In the genomic region with DNA sequence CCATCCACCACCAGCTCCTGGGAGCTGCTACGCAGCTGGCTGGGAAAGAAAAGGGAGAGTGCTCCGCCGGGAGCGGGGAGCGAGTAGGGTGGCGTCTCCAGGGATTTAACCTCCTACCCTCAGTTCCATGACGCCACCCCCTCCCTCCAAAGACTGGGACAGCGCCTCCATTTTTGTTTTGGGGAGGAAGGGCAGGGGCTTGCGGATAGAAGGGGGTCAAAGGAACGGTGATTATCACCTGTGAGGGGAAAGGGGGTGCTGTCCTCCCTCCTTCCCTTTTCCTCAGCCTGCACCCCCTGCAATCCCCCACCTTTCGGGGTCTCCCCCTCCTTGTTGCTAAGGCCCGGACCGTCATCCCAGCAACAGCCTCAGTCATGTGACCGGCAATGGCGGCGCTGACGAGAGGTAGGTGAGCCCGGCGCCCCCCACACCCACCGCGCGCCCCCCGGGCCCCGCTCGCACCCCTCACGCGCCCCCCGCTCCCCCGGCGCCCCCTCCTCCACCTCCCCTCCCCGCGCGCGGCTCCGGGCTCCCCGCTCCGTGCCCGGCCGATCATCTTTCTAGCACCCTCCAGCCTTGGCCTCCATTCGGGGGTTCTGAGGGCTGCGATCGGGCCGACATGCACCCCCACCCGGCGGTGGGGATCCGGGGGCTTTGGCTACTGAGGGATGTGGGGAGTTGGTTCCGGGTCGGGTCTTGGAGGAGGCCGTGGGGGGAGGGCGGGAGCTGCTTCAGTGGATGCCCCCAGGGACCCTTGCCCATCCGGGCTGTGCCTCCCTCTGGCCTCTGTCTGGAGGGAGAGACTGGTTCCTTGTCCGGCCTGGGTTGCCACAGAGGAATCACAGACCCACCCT, we compare ENCODE assay signal across 7 cellular contexts. TPM values are rescaled to one million over a fixed set of nuclear protein-coding genes. Genes with fewer than 3 reads are reported as not detected.
DNase-seq lines count a peak whose midpoint lies in the region; ATAC-seq and TF ChIP-seq lines count a peak whose summit lies in the region.

A gene with protein sequence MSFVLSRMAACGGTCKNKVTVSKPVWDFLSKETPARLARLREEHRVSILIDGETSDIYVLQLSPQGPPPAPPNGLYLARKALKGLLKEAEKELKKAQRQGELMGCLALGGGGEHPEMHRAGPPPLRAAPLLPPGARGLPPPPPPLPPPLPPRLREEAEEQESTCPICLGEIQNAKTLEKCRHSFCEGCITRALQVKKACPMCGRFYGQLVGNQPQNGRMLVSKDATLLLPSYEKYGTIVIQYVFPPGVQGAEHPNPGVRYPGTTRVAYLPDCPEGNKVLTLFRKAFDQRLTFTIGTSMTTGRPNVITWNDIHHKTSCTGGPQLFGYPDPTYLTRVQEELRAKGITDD (plus strand): TSS at position 371 of the 854 bp plus-strand sequence. CDS start 1,694 bp downstream, outside the sequence.

- H3K9me3 ChIP-seq in mesenchymal stem cell (ENCODE audit: control insufficient read depth, low read length) (no peaks in the 10 kb centered on the region), subcutaneous abdominal adipose tissue (ENCODE audit: control insufficient read depth in 5 of 5, low read length in 5 of 5) (no peaks in the 10 kb centered on the region)

- H3K4me3 ChIP-seq in WI38 (ENCODE audit: low read depth, low read length) (peak within 1 kb of the TSS; percentile 62), mesenchymal stem cell (ENCODE audit: insufficient read depth in 1 of 2, low read depth in 1 of 2, low read length in 2 of 2) (peak within 1 kb of the TSS; percentile 72 to 81), subcutaneous abdominal adipose tissue (ENCODE audit: low read depth in 1 of 5, low read length in 5 of 5) (peak within 1 kb of the TSS; percentile 54 to 72 (median 58))

- peak within 1 kb of the TSS; percentile 89 for H3K4me2 ChIP-seq in mesenchymal stem cell (ENCODE audit: low read length, poor library complexity, severe bottlenecking)

- peak within 1 kb of the TSS; percentile 79 to 83 for H3K18ac ChIP-seq in mesenchymal stem cell (ENCODE audit: low read depth in 1 of 2, low read length in 2 of 2)

- H2BK5ac ChIP-seq in mesenchymal stem cell (ENCODE audit: low read depth, low read length, poor library complexity, severe bottlenecking) = no peak within 1 kb of the TSS

- peak within 1 kb of the TSS; percentile 88 for H2BK15ac ChIP-seq in mesenchymal stem cell (ENCODE audit: low read depth, poor library complexity, severe bottlenecking)

- peak within 1 kb of the TSS; percentile 9 to 96 for H3K14ac ChIP-seq in mesenchymal stem cell (ENCODE audit: low read length in 2 of 2)

- peak within 1 kb of the TSS; percentile 84 to 89 for H3K27ac Mint-ChIP-seq in effector memory CD8-positive, alpha-beta T cell

- 3% methylated on average over 27 of the region's 52 CpGs for WGBS in mesenchymal stem cell

- H3K36me3 ChIP-seq in mesenchymal stem cell (ENCODE audit: control insufficient read depth in 1 of 2, insufficient read depth in 2 of 2, low read depth in 1 of 2, low read length in 2 of 2) = peaks cover 0 to 45% of the 10 kb centered on the region in 2 experiments
- peaks cover 0 to 32% (median 24%) of the 10 kb centered on the region in 5 donors for H3K36me3 ChIP-seq in subcutaneous abdominal adipose tissue (ENCODE audit: control insufficient read depth in 5 of 5, insufficient read depth in 5 of 5, low read length in 5 of 5)

- peak within 1 kb of the TSS; percentile 99 for H4K8ac ChIP-seq in mesenchymal stem cell (ENCODE audit: low read length)

- H2BK12ac ChIP-seq in mesenchymal stem cell (ENCODE audit: low read length in 2 of 2) = no peak within 1 kb of the TSS

- TF ChIP-seq CTCF in GM13976 (IDR thresholded peaks at IDR 0.05; ENCODE audit: borderline replicate concordance, control extremely low read depth, extremely low read depth, insufficient read depth, missing control alignments) (no peak), WI38 (IDR thresholded peaks at IDR 0.05; ENCODE audit: low read depth, low read length) (no peak)

- H3K27me3 ChIP-seq in mesenchymal stem cell (ENCODE audit: control insufficient read depth in 1 of 2, insufficient read depth in 1 of 2, low read length in 2 of 2) (peaks cover 0 to 32% of the 10 kb centered on the region in 2 experiments), subcutaneous abdominal adipose tissue (ENCODE audit: control insufficient read depth in 5 of 5, insufficient read depth in 4 of 5, low read length in 5 of 5) (peaks cover 12 to 46% (median 31%) of the 10 kb centered on the region in 5 donors)

- H3K4me1 Mint-ChIP-seq in effector memory CD8-positive, alpha-beta T cell (ENCODE audit: low read depth in 2 of 2) = peaks cover 21 to 28% of the 10 kb centered on the region in 2 donors

- DNase-seq in GM13976 (ENCODE audit: low spot score) (peak; percentile 78), HT1080 (ENCODE audit: low read depth) (no peak), mesenchymal stem cell (peak; percentile 36)
- peak in 1 of 3 experiments; percentile 21 for DNase-seq in effector memory CD8-positive, alpha-beta T cell

- peak; percentile 73 for ATAC-seq in effector memory CD8-positive, alpha-beta T cell (replicated peaks)
- no peak for ATAC-seq in HG03108 (IDR thresholded peaks at IDR 0.05; ENCODE audit: unreplicated experiment)

- peak within 1 kb of the TSS; percentile 90 to 96 for H3K4ac ChIP-seq in mesenchymal stem cell (ENCODE audit: low read depth in 1 of 2, low read length in 2 of 2)

- H4K91ac ChIP-seq in mesenchymal stem cell (ENCODE audit: low read length) = peak within 1 kb of the TSS; percentile 85

- peak within 1 kb of the TSS; percentile 52 for H2AK5ac ChIP-seq in mesenchymal stem cell (ENCODE audit: low read length, severe bottlenecking)

- H3K4me1 ChIP-seq in mesenchymal stem cell (ENCODE audit: control insufficient read depth, insufficient read depth, low read depth, low read length) (peaks cover 12% of the 10 kb centered on the region), subcutaneous abdominal adipose tissue (ENCODE audit: control insufficient read depth in 5 of 5, insufficient read depth in 5 of 5, low read length in 5 of 5) (peaks cover 2 to 23% (median 15%) of the 10 kb centered on the region in 5 donors)

- H3K27ac ChIP-seq in mesenchymal stem cell (ENCODE audit: low read length, poor library complexity, severe bottlenecking) (peak within 1 kb of the TSS; percentile 16), subcutaneous abdominal adipose tissue (ENCODE audit: low read depth, low read length) (peak within 1 kb of the TSS; percentile 37)

- no peaks in the 10 kb centered on the region for H3K27me3 Mint-ChIP-seq in effector memory CD8-positive, alpha-beta T cell

- H2BK120ac ChIP-seq in mesenchymal stem cell (ENCODE audit: low read depth, low read length) = peak within 1 kb of the TSS; percentile 83

- in situ Hi-C loops in GM13976 (cut with MboI; ENCODE audit: low sequenced_read_pairs, unreplicated experiment) = no loop called here

- H3K36me3 Mint-ChIP-seq in effector memory CD8-positive, alpha-beta T cell (ENCODE audit: insufficient read depth) = peaks cover 21% of the 10 kb centered on the region

- H3K79me1 ChIP-seq in mesenchymal stem cell (replicated peaks; ENCODE audit: low read length, poor library complexity, severe bottlenecking) = peaks cover 15% of the 10 kb centered on the region

- H3K4me3 Mint-ChIP-seq in effector memory CD8-positive, alpha-beta T cell = peak within 1 kb of the TSS; percentile 81 to 82

- H3K23ac ChIP-seq in mesenchymal stem cell (ENCODE audit: low read length in 2 of 2) = peak within 1 kb of the TSS in 1 of 2 experiments; percentile 46

- H3K9ac ChIP-seq in mesenchymal stem cell (ENCODE audit: low read length) = peak within 1 kb of the TSS; percentile 91
- peak within 1 kb of the TSS in 2 of 5 donors; percentile 39 to 50 for H3K9ac ChIP-seq in subcutaneous abdominal adipose tissue (ENCODE audit: low read length in 5 of 5)

- H2AFZ ChIP-seq in mesenchymal stem cell (ENCODE audit: low read depth, low read length) = peak within 1 kb of the TSS; percentile 93

- H3K9me3 Mint-ChIP-seq in effector memory CD8-positive, alpha-beta T cell = no peaks in the 10 kb centered on the region

RNA-seq across cellular contexts. Expression of the gene that starts here (rescaled TPM):
- 11.3 and 16.7 TPM in 2 replicates for total RNA-seq in HT1080 (2014; rRNA removed; shearing (Covaris generic))
- polyA plus RNA-seq in HT1080 (2015; cell fraction: cytosol; rRNA removed) = 14.8 and 15.8 TPM in 2 replicates
- polyA plus RNA-seq in HT1080 (2015; cell fraction: nucleus; rRNA removed) = 61.9 and 62.3 TPM in 2 replicates
- polyA plus RNA-seq in mesenchymal stem cell (2013, experiment 1 of 2) = 27.2 TPM
- 26.4 TPM for polyA plus RNA-seq in mesenchymal stem cell (2013, experiment 2 of 2)
